ENCODE assay signal across 9 cellular contexts in genomic region chr14:23306113-23306411, GRCh38. TPM values are rescaled to one million over a fixed set of nuclear protein-coding genes. Genes with fewer than 3 reads are reported as not detected.
A peak's percentile ranks its signal among the peaks of the same experiment; 100 is the strongest.
DNase-seq lines count a peak whose midpoint lies in the region; ATAC-seq and TF ChIP-seq lines count a peak whose summit lies in the region.
"Had no signal": no experiment of that assay in that cellular context is flagged by ENCODE, and none has a peak within 500 bp of the region (broad histone marks: within the 10 kb centered on the region; RNA-seq: fewer than 3 reads in every experiment).

No MANE protein-coding gene starts in this region.

- H3K9ac ChIP-seq in OCI-LY3 (ENCODE audit: low read length), result peak overlapping the region; percentile 89

- peaks cover 14% of the 10 kb centered on the region for H3K4me1 Mint-ChIP-seq in Caco-2 (ENCODE audit: low read depth, unreplicated experiment)

- H3K4me1 ChIP-seq in Caco-2, result peaks cover 15% of the 10 kb centered on the region; the same call in 1 of the 2 replicates
- H3K4me1 ChIP-seq in OCI-LY3 (ENCODE audit: low read length), result peaks cover 16% of the 10 kb centered on the region
- H3K4me1 ChIP-seq in esophagus muscularis mucosa, result peaks cover 35 to 57% (median 50%) of the 10 kb centered on the region in 4 donors
- H3K4me1 ChIP-seq in ovary (ENCODE audit: insufficient read depth), result peaks cover 9% of the 10 kb centered on the region

- TSS peak; percentile 93 for BruUV-seq in Caco-2 (replicated peaks; lab: Mats Ljungman, UMichigan)

- no peaks in the 10 kb centered on the region for H3K9me3 Mint-ChIP-seq in Caco-2 (ENCODE audit: unreplicated experiment)

- intact Hi-C loops in Caco-2 (cut with micrococcal nuclease; ENCODE audit: unreplicated experiment), result loop anchor here (1.0 kb wide), 2 partner anchors 15 to 20 kb away; partner anchors contain the start of genes HOMEZ and PABPN1
- intact Hi-C loops in esophagus muscularis mucosa (cut with DNase I), result loop anchor here (10.0 kb wide), 2 partner anchors 181 to 1139 kb away; partner anchors contain the start of gene SDR39U1
- intact Hi-C loops in ovary (cut with DNase I), result no loop called here

- TF ChIP-seq CTCF in Caco-2 (IDR thresholded peaks at IDR 0.05; ENCODE audit: insufficient read depth in 1 of 2, low read depth in 1 of 2, low read length in 1 of 2, severe bottlenecking in 1 of 2, unreplicated experiment in 1 of 2) (no peak), OCI-LY3 (IDR thresholded peaks at IDR 0.05; ENCODE audit: low read depth, low read length) (no peak), esophagus muscularis mucosa (IDR thresholded peaks at IDR 0.05) (no peak), ovary (IDR thresholded peaks at IDR 0.05) (no peak)

- 26% methylated on average over 3 of the region's 3 CpGs for WGBS in esophagus muscularis mucosa
- 15 to 21% (median 18%) methylated on average over 3 of the region's 3 CpGs for WGBS in ovary, 3 donors

- peak overlapping the region; percentile 73 for H2AFZ ChIP-seq in OCI-LY3 (ENCODE audit: low read depth, low read length)

- peaks cover 29% of the 10 kb centered on the region for H3K36me3 Mint-ChIP-seq in Caco-2 (ENCODE audit: insufficient read depth, unreplicated experiment)
- H3K36me3 Mint-ChIP-seq: activated naive CD8-positive, alpha-beta T cell had no signal

- DNase-seq in Caco-2, result no peak
- no peak for DNase-seq in esophagus muscularis mucosa (ENCODE audit: extremely low spot score)
- DNase-seq in ovary, result peak in 1 of 5 donors; percentile 64
- DNase-seq in stimulated activated CD4-positive, alpha-beta T cell treated with anti-CD3 and anti-CD28 coated beads, Interleukin-15, amount 100 ng/mL, for 24 hours, result no peak
- no peak for DNase-seq in COLO829 (ENCODE audit: low spot score)
- no peak for DNase-seq in NCI-H1930 (lab: John Stamatoyannopoulos, UW)

- H3K79me2 ChIP-seq in OCI-LY3 (ENCODE audit: low read length), result peaks cover 10% of the 10 kb centered on the region

- no peak for TF ChIP-seq EP300 in esophagus muscularis mucosa (IDR thresholded peaks at IDR 0.05)
- no peak for TF ChIP-seq EP300 in ovary (IDR thresholded peaks at IDR 0.05)

- H3K4me3 ChIP-seq in Caco-2 (ENCODE audit: low read depth, low read length) (peak overlapping the region; percentile 68), OCI-LY3 (ENCODE audit: low read length) (peak overlapping the region; percentile 96), esophagus muscularis mucosa (peak overlapping the region; percentile 69 to 87 (median 75)), ovary (peak overlapping the region; percentile 67)

- TF ChIP-seq POLR2A in esophagus muscularis mucosa (IDR thresholded peaks at IDR 0.05; ENCODE audit: low read depth) (no peak), ovary (IDR thresholded peaks at IDR 0.05) (no peak)

- CTCF ChIA-PET in Caco-2 (lab: Charles Lee), result interaction anchor here (1.2 to 1.4 kb wide), 3 partner anchors 16 to 186 kb away, joined by 4 to 7 read pairs (median 6); partner anchors contain the start of genes HOMEZ and PABPN1

- no peaks in the 10 kb centered on the region for H4K20me1 ChIP-seq in OCI-LY3 (ENCODE audit: insufficient read depth, low read length)

- H3K36me3 ChIP-seq in Caco-2 (ENCODE audit: control insufficient read depth, insufficient read depth, low read length), result peaks cover 1% of the 10 kb centered on the region; the same call in 1 of the 2 replicates
- H3K36me3 ChIP-seq in OCI-LY3 (replicated peaks; ENCODE audit: low read depth, low read length), result peaks cover 5% of the 10 kb centered on the region
- peaks cover 3 to 33% (median 27%) of the 10 kb centered on the region in 4 donors for H3K36me3 ChIP-seq in esophagus muscularis mucosa
- H3K36me3 ChIP-seq in ovary, result no peaks in the 10 kb centered on the region

- H3K9me3 ChIP-seq in Caco-2 (no peaks in the 10 kb centered on the region), OCI-LY3 (ENCODE audit: insufficient read depth, low read length) (no peaks in the 10 kb centered on the region), esophagus muscularis mucosa (no peaks in the 10 kb centered on the region), ovary (no peaks in the 10 kb centered on the region)

- H3K4me2 ChIP-seq in OCI-LY3 (ENCODE audit: low read length), result peak overlapping the region; percentile 94

- H3K27me3 Mint-ChIP-seq in Caco-2 (ENCODE audit: insufficient read depth, unreplicated experiment), result no peaks in the 10 kb centered on the region

- H3K27ac Mint-ChIP-seq in Caco-2 (ENCODE audit: unreplicated experiment), result peak overlapping the region; percentile 78
- H3K27ac Mint-ChIP-seq: activated naive CD8-positive, alpha-beta T cell had no signal

- H3K27me3 ChIP-seq in Caco-2 (replicated peaks; ENCODE audit: control insufficient read depth, insufficient read depth, low read length) (no peaks in the 10 kb centered on the region), OCI-LY3 (ENCODE audit: low read depth, low read length) (no peaks in the 10 kb centered on the region), esophagus muscularis mucosa (no peaks in the 10 kb centered on the region), ovary (no peaks in the 10 kb centered on the region)

- no peak for ATAC-seq in GM21529 (IDR thresholded peaks at IDR 0.05; ENCODE audit: unreplicated experiment)

- POLR2A ChIA-PET in Caco-2 (lab: Charles Lee), result interaction anchor here (0.9 to 3.0 kb wide), 3 partner anchors 15 to 211 kb away, joined by 4 to 51 read pairs (median 6); partner anchors contain the start of genes ACIN1, C14orf119 and PABPN1

- peak overlapping the region; percentile 75 for H3K4me3 Mint-ChIP-seq in Caco-2 (ENCODE audit: unreplicated experiment)
- H3K4me3 Mint-ChIP-seq: activated naive CD8-positive, alpha-beta T cell had no signal

- H3K27ac ChIP-seq in OCI-LY3 (ENCODE audit: low read length) (no peak overlapping the region), esophagus muscularis mucosa (replicated peaks in 1 of 4) (peak overlapping the region; percentile 87 to 91 (median 90)), ovary (peak overlapping the region; percentile 66 to 86)

RNA-seq across cellular contexts. Expression of gene BCL2L2, which starts 0.6 kb away (rescaled TPM):
- total RNA-seq in Caco-2 (2022) (19.1 and 20.8 TPM in 2 replicates), esophagus muscularis mucosa (100 to 1,000 TPM in 3 of 4 donors, 10 to 100 TPM in 1; 92.8 to 132 (median 121) TPM), ovary (10 to 100 TPM; 17.0 to 38.7 (median 29.1) TPM)
- 10 to 100 TPM; 31.7 to 36.0 TPM for polyA plus RNA-seq in ovary

RNA-seq across cellular contexts. Expression of gene PPP1R3E, which starts 3.4 kb away (rescaled TPM):
- total RNA-seq in Caco-2 (2022) (5.9 and 8.6 TPM in 2 replicates), esophagus muscularis mucosa (1 to 10 TPM; 5.4 to 6.3 (median 5.5) TPM), ovary (10 to 100 TPM in 5 of 7 donors, 1 to 10 TPM in 2; 6.8 to 26.4 (median 21.2) TPM)
- 10 to 100 TPM; 10.7 to 17.3 TPM for polyA plus RNA-seq in ovary

RNA-seq across cellular contexts. Expression of gene PABPN1, which starts 15.2 kb away (rescaled TPM):
- 196 and 202 TPM in 2 replicates for total RNA-seq in Caco-2 (2022)
- 10 to 100 TPM; 44.6 to 68.1 (median 53.9) TPM for total RNA-seq in esophagus muscularis mucosa
- total RNA-seq in ovary, result 100 to 1,000 TPM in 5 of 7 donors, 10 to 100 TPM in 2; 37.2 to 164 (median 136) TPM
- 100 to 1,000 TPM in 1 of 2 donors, 10 to 100 TPM in 1; 93.4 to 117 TPM for polyA plus RNA-seq in ovary

RNA-seq across cellular contexts. Expression of gene HOMEZ, which starts 20.1 kb away (rescaled TPM):
- total RNA-seq in Caco-2 (2022) (7.4 and 7.6 TPM in 2 replicates), esophagus muscularis mucosa (10 to 100 TPM in 3 of 4 donors, 1 to 10 TPM in 1; 8.3 to 14.2 (median 12.4) TPM), ovary (10 to 100 TPM in 5 of 7 donors, 1 to 10 TPM in 2; 5.9 to 22.8 (median 13.4) TPM)
- polyA plus RNA-seq in ovary, result 10 to 100 TPM in 1 of 2 donors, 1 to 10 TPM in 1; 7.6 to 23.7 TPM

RNA-seq across cellular contexts. Expression of gene SLC22A17, which starts 46.6 kb away (rescaled TPM):
- total RNA-seq in Caco-2 (2022), result 3.1 and 3.7 TPM in 2 replicates
- 10 to 100 TPM; 12.5 to 36.9 (median 24.9) TPM for total RNA-seq in esophagus muscularis mucosa
- total RNA-seq in ovary, result 10 to 100 TPM; 25.0 to 48.0 (median 38.5) TPM
- 10 to 100 TPM in 1 of 2 donors, 1 to 10 TPM in 1; 8.9 to 32.7 TPM for polyA plus RNA-seq in ovary

Comparison
In these comparisons a context has a peak if more than half of its experiments do, and no peak if none do; other contexts are left out.
1. intact Hi-C loops: an anchor here in Caco-2 (1.0 kb wide) and esophagus muscularis mucosa (10.0 kb wide); none called in ovary.